2 cellular contexts compared by ENCODE assay signal in genomic region chr9:65678533-65678932, GRCh38.
TF ChIP-seq lines count a peak whose summit lies in the region.

No MANE protein-coding gene starts in this region.

TF ChIP-seq in HepG2, 621 proteins besides CTCF, POLR2A, EP300 and RAD21:
- 0 out of 2 replicates have a peak, but pooled peaks have one; percentile 11 for TF ChIP-seq STAG1 (CRISPR knock-in tag; IDR thresholded peaks at IDR 0.05)

TF ChIP-seq in neural cell, 6 proteins besides CTCF, POLR2A, EP300 and RAD21:
- TF ChIP-seq SMC3 (conservative IDR thresholded peaks at IDR 0.05; ENCODE audit: poor library complexity), result peak; percentile 47
